Comparison of ENCODE assay signal across 8 cellular contexts in the genomic region with DNA sequence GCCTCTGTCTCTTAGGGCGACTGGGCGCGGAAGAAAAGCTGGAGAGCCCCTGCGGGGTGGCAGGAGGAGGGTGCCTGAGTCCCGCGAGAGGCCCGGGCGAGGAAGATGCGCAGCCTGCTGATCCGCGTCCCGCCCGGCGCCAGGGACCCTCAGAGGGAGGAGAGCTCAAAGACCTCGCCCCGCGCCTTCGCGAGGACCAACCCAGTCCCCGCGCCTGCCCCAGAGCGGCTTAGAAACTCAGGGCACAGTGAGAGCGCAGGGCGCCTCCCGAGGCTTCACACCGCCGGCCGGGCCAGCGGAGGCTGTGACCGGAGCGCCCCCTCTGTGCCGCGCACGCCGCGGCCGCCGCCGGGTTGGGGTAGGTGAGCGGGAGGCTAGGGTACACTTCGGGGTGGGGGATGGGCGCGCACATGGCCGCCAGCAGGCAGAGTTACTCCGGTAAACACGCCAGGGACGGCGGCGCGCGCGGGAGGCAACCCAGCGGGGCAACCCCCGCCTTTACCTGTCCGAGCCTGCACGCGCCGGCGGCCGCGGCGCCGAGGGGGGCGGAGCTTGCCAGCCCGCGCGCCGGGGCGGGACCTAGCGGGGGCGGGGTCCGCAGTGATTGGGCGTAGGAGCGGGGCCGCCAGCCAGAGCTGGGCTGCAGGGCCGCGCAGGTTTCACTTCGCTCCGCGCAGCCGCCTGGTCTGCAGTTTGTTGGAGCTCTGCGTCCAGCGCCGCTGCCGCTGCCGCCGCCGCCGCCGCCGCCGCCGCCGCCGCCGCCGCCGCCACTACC. TPM values are rescaled to one million over a fixed set of nuclear protein-coding genes. Genes with fewer than 3 reads are reported as not detected.
DNase-seq lines count a peak whose midpoint lies in the region; ATAC-seq and TF ChIP-seq lines count a peak whose summit lies in the region.

A gene with protein sequence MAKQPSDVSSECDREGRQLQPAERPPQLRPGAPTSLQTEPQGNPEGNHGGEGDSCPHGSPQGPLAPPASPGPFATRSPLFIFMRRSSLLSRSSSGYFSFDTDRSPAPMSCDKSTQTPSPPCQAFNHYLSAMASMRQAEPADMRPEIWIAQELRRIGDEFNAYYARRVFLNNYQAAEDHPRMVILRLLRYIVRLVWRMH (plus strand): TSS at position 662 of the 775 bp plus-strand sequence. CDS start 2,832 bp downstream, outside the sequence.

- peak in 1 of 4 donors; percentile 27 for TF ChIP-seq EP300 in upper lobe of left lung (IDR thresholded peaks at IDR 0.05)

- H3K4me1 Mint-ChIP-seq in activated naive CD8-positive, alpha-beta T cell treated with anti-CD3 and anti-CD28 coated beads, Interleukin-2, amount 10 ng/mL, durations not matched to agents 7 days and 5 days = peaks cover 32% of the 10 kb centered on the region

- H3K9me3 Mint-ChIP-seq in activated naive CD8-positive, alpha-beta T cell treated with anti-CD3 and anti-CD28 coated beads, Interleukin-2, amount 10 ng/mL, durations not matched to agents 7 days and 5 days = no peaks in the 10 kb centered on the region

- peak; percentile 88 to 97 (median 96) for DNase-seq in NCI-H1417 (lab: John Stamatoyannopoulos, UW)
- peak; percentile 87 to 89 for DNase-seq in SW 1271 (lab: John Stamatoyannopoulos, UW)
- peak; percentile 96 for DNase-seq in activated naive CD8-positive, alpha-beta T cell treated with anti-CD3 and anti-CD28 coated beads, Interleukin-2, amount 10 ng/mL, durations not matched to agents 7 days and 5 days
- DNase-seq in cardiac septum (ENCODE audit: low spot score) = peak; percentile 98
- peak; percentile 77 to 98 (median 88) for DNase-seq in posterior cingulate gyrus
- peak; percentile 96 to 99 for DNase-seq in upper lobe of left lung

- intact Hi-C loops in cardiac septum (cut with DNase I) (no loop called here), posterior cingulate gyrus (cut with DNase I) (loop anchor here (5.0 kb wide), 1 partner anchor 42 kb away; no protein-coding TSS in a partner anchor)

- no peaks in the 10 kb centered on the region for H3K9me3 ChIP-seq in upper lobe of left lung

- 1 to 2% methylated on average over 8 to 59 of the region's 98 CpGs for WGBS in upper lobe of left lung, 2 donors

- ATAC-seq in HG02759 (IDR thresholded peaks at IDR 0.05; ENCODE audit: unreplicated experiment) (peak; percentile 57), upper lobe of left lung (ENCODE audit: low FRiP score in 2 of 2) (peak; percentile 85 to 88)
- ATAC-seq in activated naive CD8-positive, alpha-beta T cell treated with anti-CD3 and anti-CD28 coated beads, Interleukin-2, amount 10 ng/mL, durations not matched to agents 7 days and 5 days (ENCODE audit: low read depth) = peak; percentile 76

- peaks cover 0 to 20% (median 4%) of the 10 kb centered on the region in 4 donors for H3K27me3 ChIP-seq in upper lobe of left lung

- peak within 1 kb of the TSS; percentile 48 to 88 (median 85) for H3K27ac ChIP-seq in upper lobe of left lung

- peaks cover 4% of the 10 kb centered on the region for H3K36me3 Mint-ChIP-seq in activated naive CD8-positive, alpha-beta T cell treated with anti-CD3 and anti-CD28 coated beads, Interleukin-2, amount 10 ng/mL, durations not matched to agents 7 days and 5 days

- POLR2A ChIA-PET in activated naive CD8-positive, alpha-beta T cell treated with anti-CD3 and anti-CD28 coated beads, Interleukin-2, amount 10 ng/mL, durations not matched to agents 7 days and 5 days (lab: Charles Lee) = interaction anchor here (0.6 to 1.4 kb wide), 3 partner anchors 71 to 443 kb away, joined by 3 to 5 read pairs (median 4); a partner anchor contains a TSS

- peak within 1 kb of the TSS; percentile 95 for H3K4me3 Mint-ChIP-seq in activated naive CD8-positive, alpha-beta T cell treated with anti-CD3 and anti-CD28 coated beads, Interleukin-2, amount 10 ng/mL, durations not matched to agents 7 days and 5 days

- peak within 1 kb of the TSS; percentile 74 to 92 (median 78) for H3K4me3 ChIP-seq in upper lobe of left lung

- peaks cover 0 to 13% (median 6%) of the 10 kb centered on the region in 4 donors for H3K36me3 ChIP-seq in upper lobe of left lung

- TF ChIP-seq CTCF in GM12874 (IDR thresholded peaks at IDR 0.05; ENCODE audit: insufficient read depth, low read depth, low read length) (peak; percentile 39), upper lobe of left lung (IDR thresholded peaks at IDR 0.05) (peak in 3 of 6 experiments; percentile 5 to 24 (median 7))

- peak in 3 of 4 donors; percentile 91 to 94 (median 94) for TF ChIP-seq POLR2A in upper lobe of left lung (IDR thresholded peaks at IDR 0.05)

- H3K27me3 Mint-ChIP-seq in activated naive CD8-positive, alpha-beta T cell treated with anti-CD3 and anti-CD28 coated beads, Interleukin-2, amount 10 ng/mL, durations not matched to agents 7 days and 5 days = peaks cover 47% of the 10 kb centered on the region

- H3K27ac Mint-ChIP-seq in activated naive CD8-positive, alpha-beta T cell treated with anti-CD3 and anti-CD28 coated beads, Interleukin-2, amount 10 ng/mL, durations not matched to agents 7 days and 5 days = peak within 1 kb of the TSS; percentile 89

- peaks cover 27 to 60% (median 48%) of the 10 kb centered on the region in 4 donors for H3K4me1 ChIP-seq in upper lobe of left lung

RNA-seq across cellular contexts. Expression of the gene that starts here (rescaled TPM):
- total RNA-seq in activated naive CD8-positive, alpha-beta T cell treated with anti-CD3 and anti-CD28 coated beads, Interleukin-2, amount 10 ng/mL, durations not matched to agents 7 days and 5 days = 10 to 100 TPM; 17.2 to 21.1 TPM
- total RNA-seq in cardiac septum (5.2 TPM), upper lobe of left lung (10 to 100 TPM; 14.8 to 76.5 (median 31.4) TPM)

Comparison
In these comparisons a context has a peak if more than half of its experiments do, and no peak if none do; other contexts are left out.
1. Peak in every context shown above with its lines: DNase-seq, ATAC-seq, H3K4me3 ChIP-seq and H3K27ac ChIP-seq.